Comparison of ENCODE assay signal across 25 cellular contexts in the genomic region with DNA sequence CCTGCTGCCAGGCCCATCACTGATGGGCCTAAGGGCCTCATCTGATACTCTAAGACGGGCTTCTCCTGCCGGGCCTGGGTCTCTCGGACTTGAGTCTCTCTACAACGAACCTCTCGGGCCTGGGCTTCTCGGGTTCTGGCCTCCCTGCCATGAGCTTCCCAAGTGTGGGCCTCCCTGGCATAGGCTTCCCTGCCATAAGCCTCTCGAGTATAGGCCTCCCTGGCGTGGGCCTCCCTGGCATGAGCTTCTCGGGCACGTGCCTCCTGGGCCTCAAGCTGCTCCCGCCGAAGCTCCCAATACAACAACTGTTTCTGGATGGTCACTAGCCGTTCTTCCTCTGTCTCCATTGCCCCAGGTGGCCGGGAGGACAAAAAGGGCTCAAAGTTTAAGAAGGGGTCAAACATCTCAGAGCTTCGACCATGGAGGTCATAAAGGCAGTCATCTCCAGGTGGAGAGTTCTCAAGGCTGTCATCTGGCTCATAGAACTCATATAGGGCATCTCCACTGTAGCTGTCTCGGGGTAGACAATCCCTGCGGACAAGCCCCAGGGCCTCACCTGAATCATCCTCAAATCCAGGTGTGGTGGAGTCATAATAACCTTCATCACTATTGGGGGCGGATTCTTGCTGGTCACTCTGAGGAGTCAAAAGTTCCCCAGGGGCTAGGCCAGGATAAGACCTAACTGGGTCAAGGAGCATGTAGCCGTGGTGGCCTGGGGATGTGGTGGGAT. TPM values are rescaled to one million over a fixed set of nuclear protein-coding genes. Genes with fewer than 3 reads are reported as not detected.
"Had no signal": no experiment of that assay in that cellular context is flagged by ENCODE, and none has a peak within 500 bp of the region (broad histone marks: within the 10 kb centered on the region; RNA-seq: fewer than 3 reads in every experiment).

No MANE protein-coding gene starts in this region.

- H3K27me3 ChIP-seq: foreskin keratinocyte, hepatocyte, sigmoid colon, stomach had no signal

- H3K27ac ChIP-seq: foreskin keratinocyte, hepatocyte, psoas muscle, sigmoid colon, skin epidermis, stomach had no signal

- H3K4me3 ChIP-seq: hepatocyte, lung, psoas muscle, sigmoid colon, skin epidermis, stomach had no signal

- ATAC-seq: foreskin keratinocyte; left colon; left ventricle myocardium superior; psoas muscle; stimulated activated naive B cell treated with anti-CD40 and anti-IgM and Interleukin-4, amounts not matched to agents 10 μg/mL and 1 μg/mL and 100 μg/mL, for 72 hours had no signal

- FAIRE-seq: colon, endothelial cell of umbilical vein, urothelium cell line had no signal

- H2AFZ ChIP-seq: hepatocyte had no signal

- H3K4me2 ChIP-seq: hepatocyte had no signal

- H3K9me3 ChIP-seq: psoas muscle, sigmoid colon, stomach had no signal

- H3K4me1 ChIP-seq: foreskin keratinocyte, psoas muscle, sigmoid colon, stomach had no signal

- H3K79me2 ChIP-seq: hepatocyte had no signal

- DNase-seq: dermis blood vessel endothelial cell; erythroblast; foreskin keratinocyte; head of caudate nucleus; left colon; left ventricle myocardium superior; mesenchymal stem cell; naive B cell; occipital lobe; psoas muscle; retina; sigmoid colon; stimulated activated CD4-positive, alpha-beta T cell treated with anti-CD3 and anti-CD28 coated beads, Interleukin-2, amount 100 ng/mL, for 24 hours; stimulated activated CD4-positive, alpha-beta T cell treated with anti-CD3 and anti-CD28 coated beads, Interleukin-4, amount 100 ng/mL, for 4 hours; stimulated activated naive B cell treated with anti-CD40 and anti-IgM and Interleukin-4, amounts not matched to agents 10 μg/mL and 1 μg/mL and 100 μg/mL, for 72 hours; stomach; substantia nigra; trophoblast cell had no signal

RNA-seq across cellular contexts. Expression of a gene that starts 39.0 kb away (rescaled TPM):
- total RNA-seq: dermis blood vessel endothelial cell, endothelial cell of umbilical vein, hepatocyte, kidney epithelial cell, stomach had no signal
- polyA plus RNA-seq: foreskin keratinocyte had no signal
